ENCODE assay signal across 9 cellular contexts in genomic region chr15:101246824-101247745, GRCh38. TPM values are rescaled to one million over a fixed set of nuclear protein-coding genes. Genes with fewer than 3 reads are reported as not detected.
DNase-seq lines count a peak whose midpoint lies in the region; ATAC-seq and TF ChIP-seq lines count a peak whose summit lies in the region.
"Had no signal": no experiment of that assay in that cellular context is flagged by ENCODE, and none has a peak within 500 bp of the region (broad histone marks: within the 10 kb centered on the region; RNA-seq: fewer than 3 reads in every experiment).

No MANE protein-coding gene starts in this region.

- H3K9ac ChIP-seq in Loucy (ENCODE audit: low read depth, low read length, poor library complexity, severe bottlenecking), result peak overlapping the region; percentile 83

- CTCF ChIA-PET in CD4-positive, alpha-beta memory T cell (lab: Charles Lee; ENCODE audit: partially characterized antibody), result interaction anchor here (1.0 to 6.1 kb wide), 5 partner anchors 9 to 239 kb away, joined by 3 to 33 read pairs (median 7); no protein-coding TSS in a partner anchor
- CTCF ChIA-PET in MCF 10A (lab: Yijun Ruan, JAX), result interaction anchor here (1.1 to 1.7 kb wide), 5 partner anchors 11 to 238 kb away, joined by 3 to 8 read pairs (median 4); no protein-coding TSS in a partner anchor

- H3K79me2 ChIP-seq in Loucy (ENCODE audit: insufficient read depth, low read length), result peaks cover 91% of the 10 kb centered on the region

- TF ChIP-seq CTCF in Loucy (conservative IDR thresholded peaks at IDR 0.05; ENCODE audit: low read length) (no peak), MCF 10A (IDR thresholded peaks at IDR 0.05; ENCODE audit: unreplicated experiment) (no peak), osteocyte (IDR thresholded peaks at IDR 0.05) (no peak)

- H3K4me2 ChIP-seq in Loucy (ENCODE audit: low read depth, low read length, poor library complexity, severe bottlenecking), result peak overlapping the region; percentile 96

- no peak for DNase-seq in CD4-positive, alpha-beta memory T cell
- DNase-seq in MCF 10A (ENCODE audit: unreplicated experiment) (no peak), osteocyte (ENCODE audit: extremely low spot score, unreplicated experiment) (peak; percentile 63), mucosa of gallbladder (ENCODE audit: low spot score) (no peak)
- DNase-seq in stimulated activated naive CD4-positive, alpha-beta T cell (lab: John Stamatoyannopoulos, UW), result no peak
- DNase-seq: activated CD4-positive, alpha-beta T cell treated with anti-CD3 and anti-CD28 coated beads, Interleukin-2, amount 50 U/mL, for 1 hour had no signal

- POLR2A ChIA-PET in CD4-positive, alpha-beta memory T cell (lab: Charles Lee; ENCODE audit: partially characterized antibody), result no interaction called here
- POLR2A ChIA-PET in MCF 10A (lab: Yijun Ruan, JAX), result interaction anchor here (0.5 to 1.2 kb wide), 2 partner anchors 11 to 26 kb away, joined by 3 to 4 read pairs; no protein-coding TSS in a partner anchor

- H3K36me3 Mint-ChIP-seq in CD4-positive, alpha-beta memory T cell, result peaks cover 0 to 8% of the 10 kb centered on the region in 2 donors
- H3K36me3 Mint-ChIP-seq in MCF 10A (ENCODE audit: insufficient read depth, unreplicated experiment) (peaks cover 6% of the 10 kb centered on the region), osteocyte (ENCODE audit: unreplicated experiment) (peaks cover 8% of the 10 kb centered on the region)

- H3K4me1 Mint-ChIP-seq in CD4-positive, alpha-beta memory T cell, result peaks cover 68 to 84% (median 73%) of the 10 kb centered on the region in 4 donors
- H3K4me1 Mint-ChIP-seq in MCF 10A (ENCODE audit: insufficient read depth, unreplicated experiment) (peaks cover 42% of the 10 kb centered on the region), osteocyte (ENCODE audit: unreplicated experiment) (peaks cover 65% of the 10 kb centered on the region)

- H3K27me3 ChIP-seq in CD4-positive, alpha-beta memory T cell (ENCODE audit: insufficient read depth, low read length), result no peaks in the 10 kb centered on the region
- H3K27me3 ChIP-seq in Loucy (ENCODE audit: insufficient read depth, low read length, poor library complexity, severe bottlenecking), result no peaks in the 10 kb centered on the region

- H3K9me2 ChIP-seq in Loucy (replicated peaks; ENCODE audit: low read depth, low read length), result no peaks in the 10 kb centered on the region

- H3K27ac ChIP-seq in CD4-positive, alpha-beta memory T cell (ENCODE audit: low read depth, low read length), result no peak overlapping the region

- peaks cover 80% of the 10 kb centered on the region for H3K4me1 ChIP-seq in CD4-positive, alpha-beta memory T cell (ENCODE audit: insufficient read depth, low read length)
- H3K4me1 ChIP-seq in Loucy (ENCODE audit: insufficient read depth, low read length, poor library complexity, severe bottlenecking), result peaks cover 77% of the 10 kb centered on the region

- no peaks in the 10 kb centered on the region for H3K9me3 ChIP-seq in CD4-positive, alpha-beta memory T cell (ENCODE audit: control insufficient read depth in 1 of 2, low read length in 2 of 2)
- no peaks in the 10 kb centered on the region for H3K9me3 ChIP-seq in Loucy (ENCODE audit: insufficient read depth, low read depth, low read length)

- H3K4me3 ChIP-seq in CD4-positive, alpha-beta memory T cell (ENCODE audit: low read length in 2 of 2), result no peak overlapping the region
- peak overlapping the region; percentile 80 for H3K4me3 ChIP-seq in Loucy (ENCODE audit: low read length, poor library complexity, severe bottlenecking)

- intact Hi-C loops in CD4-positive, alpha-beta memory T cell (cut with micrococcal nuclease), result no loop called here
- intact Hi-C loops in MCF 10A (cut with micrococcal nuclease), result no loop called here

- no peaks in the 10 kb centered on the region for H3K9me3 Mint-ChIP-seq in CD4-positive, alpha-beta memory T cell
- H3K9me3 Mint-ChIP-seq in MCF 10A (ENCODE audit: unreplicated experiment) (no peaks in the 10 kb centered on the region), osteocyte (ENCODE audit: unreplicated experiment) (no peaks in the 10 kb centered on the region)

- ATAC-seq in HG03469 (IDR thresholded peaks at IDR 0.05; ENCODE audit: unreplicated experiment), result no peak
- ATAC-seq in GM21423 (IDR thresholded peaks at IDR 0.05; ENCODE audit: unreplicated experiment), result no peak

- H3K4me3 Mint-ChIP-seq in CD4-positive, alpha-beta memory T cell, result peak overlapping the region in 6 of 8 donors; percentile 3 to 68 (median 16)
- H3K4me3 Mint-ChIP-seq in MCF 10A (ENCODE audit: unreplicated experiment) (peak overlapping the region; percentile 48), osteocyte (ENCODE audit: unreplicated experiment) (no peak overlapping the region)

- no peaks in the 10 kb centered on the region for H3K36me3 ChIP-seq in CD4-positive, alpha-beta memory T cell (ENCODE audit: insufficient read depth, low read length)
- no peaks in the 10 kb centered on the region for H3K36me3 ChIP-seq in Loucy (ENCODE audit: insufficient read depth, low read length)

- peaks cover 19% of the 10 kb centered on the region for H3F3A ChIP-seq in Loucy (ENCODE audit: low read depth)

- H3K27ac Mint-ChIP-seq in CD4-positive, alpha-beta memory T cell, result peak overlapping the region; percentile 24 to 89 (median 75)
- H3K27ac Mint-ChIP-seq in MCF 10A (ENCODE audit: low read depth, unreplicated experiment) (peak overlapping the region; percentile 32), osteocyte (ENCODE audit: unreplicated experiment) (peak overlapping the region; percentile 42)

- H2AFZ ChIP-seq in Loucy (ENCODE audit: low read length), result no peak overlapping the region

- peaks cover 65% of the 10 kb centered on the region for H4K20me1 ChIP-seq in Loucy (ENCODE audit: insufficient read depth, low read length, poor library complexity, severe bottlenecking)

- no TSS peak for BruUV-seq in MCF 10A (replicated peaks; lab: Mats Ljungman, UMichigan)

- no peaks in the 10 kb centered on the region for H3K27me3 Mint-ChIP-seq in CD4-positive, alpha-beta memory T cell
- H3K27me3 Mint-ChIP-seq in MCF 10A (ENCODE audit: insufficient read depth, unreplicated experiment) (no peaks in the 10 kb centered on the region), osteocyte (ENCODE audit: unreplicated experiment) (no peaks in the 10 kb centered on the region)

RNA-seq across cellular contexts. Expression of gene CHSY1, which starts 4.8 kb away (rescaled TPM):
- total RNA-seq in CD4-positive, alpha-beta memory T cell, result 10 to 100 TPM; 11.1 to 11.9 TPM
- polyA plus RNA-seq in CD4-positive, alpha-beta memory T cell, result 1 to 10 TPM in 1 of 2 donors, under 1 TPM in 1; 0.64 to 2.7 TPM
- total RNA-seq in MCF 10A (2022), result 24.3 and 29.8 TPM in 2 replicates
- 39.7 and 41.1 TPM in 2 replicates for total RNA-seq in osteocyte
- total RNA-seq in mucosa of gallbladder, result 18.8 TPM

RNA-seq across cellular contexts. Expression of gene SELENOS, which starts 30.2 kb away (rescaled TPM):
- 10 to 100 TPM; 49.1 to 53.8 TPM for total RNA-seq in CD4-positive, alpha-beta memory T cell
- 100 to 1,000 TPM in 1 of 2 donors, 10 to 100 TPM in 1; 69.8 to 112 TPM for polyA plus RNA-seq in CD4-positive, alpha-beta memory T cell
- total RNA-seq in MCF 10A (2022) (145 and 187 TPM in 2 replicates), osteocyte (60.4 and 66.6 TPM in 2 replicates), mucosa of gallbladder (74.7 TPM)

RNA-seq across cellular contexts. Expression of gene SNRPA1, which starts 48.0 kb away (rescaled TPM):
- 100 to 1,000 TPM in 1 of 2 experiments, 10 to 100 TPM in 1; 90.5 to 100 TPM for total RNA-seq in CD4-positive, alpha-beta memory T cell
- polyA plus RNA-seq in CD4-positive, alpha-beta memory T cell, result 10 to 100 TPM; 76.6 to 82.0 TPM
- total RNA-seq in MCF 10A (2022) (99.4 and 99.5 TPM in 2 replicates), osteocyte (34.6 and 39.9 TPM in 2 replicates), mucosa of gallbladder (33.2 TPM)
